ENCODE assay signal across 1 cellular context in genomic region chr3:17798000-17798399, GRCh38.
TF ChIP-seq lines count a peak whose summit lies in the region.

No MANE protein-coding gene starts in this region.

TF ChIP-seq in IMR-90, 13 proteins besides CTCF, POLR2A, EP300 and RAD21 (continued from another document):
- TF ChIP-seq BHLHE40 (IDR thresholded peaks at IDR 0.05; ENCODE audit: low read depth, low read length) (no peak), CEBPB (IDR thresholded peaks at IDR 0.05; ENCODE audit: low read depth, low read length) (no peak), RCOR1 (IDR thresholded peaks at IDR 0.05; ENCODE audit: insufficient replicate concordance, low read length) (no peak), FOS (IDR thresholded peaks at IDR 0.05; ENCODE audit: low read depth, low read length) (no peak), SMC3 (IDR thresholded peaks at IDR 0.05; ENCODE audit: low read depth, low read length) (no peak), MXI1 (IDR thresholded peaks at IDR 0.05; ENCODE audit: borderline replicate concordance, low read depth, low read length) (no peak), MAZ (IDR thresholded peaks at IDR 0.05; ENCODE audit: borderline replicate concordance, low read depth, low read length) (no peak), RFX5 (IDR thresholded peaks at IDR 0.05; ENCODE audit: low read depth, low read length) (no peak), MAFK (IDR thresholded peaks at IDR 0.05; ENCODE audit: low read depth, low read length) (no peak), NFE2L2 (IDR thresholded peaks at IDR 0.05; ENCODE audit: low read depth, low read length) (no peak)
- TF ChIP-seq, protein P1, sequence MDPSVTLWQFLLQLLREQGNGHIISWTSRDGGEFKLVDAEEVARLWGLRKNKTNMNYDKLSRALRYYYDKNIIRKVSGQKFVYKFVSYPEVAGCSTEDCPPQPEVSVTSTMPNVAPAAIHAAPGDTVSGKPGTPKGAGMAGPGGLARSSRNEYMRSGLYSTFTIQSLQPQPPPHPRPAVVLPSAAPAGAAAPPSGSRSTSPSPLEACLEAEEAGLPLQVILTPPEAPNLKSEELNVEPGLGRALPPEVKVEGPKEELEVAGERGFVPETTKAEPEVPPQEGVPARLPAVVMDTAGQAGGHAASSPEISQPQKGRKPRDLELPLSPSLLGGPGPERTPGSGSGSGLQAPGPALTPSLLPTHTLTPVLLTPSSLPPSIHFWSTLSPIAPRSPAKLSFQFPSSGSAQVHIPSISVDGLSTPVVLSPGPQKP (IDR thresholded peaks at IDR 0.05; ENCODE audit: borderline replicate concordance, low read depth, low read length), result no peak
